In genomic region chr1:2589331-2590232, GRCh38 we compare ENCODE assay signal across 29 cellular contexts. TPM values are rescaled to one million over a fixed set of nuclear protein-coding genes. Genes with fewer than 3 reads are reported as not detected.
A peak's percentile ranks its signal among the peaks of the same experiment; 100 is the strongest.
DNase-seq lines count a peak whose midpoint lies in the region; ATAC-seq, FAIRE-seq and TF ChIP-seq lines count a peak whose summit lies in the region.
"Had no signal": no experiment of that assay in that cellular context is flagged by ENCODE, and none has a peak within 500 bp of the region (broad histone marks: within the 10 kb centered on the region; RNA-seq: fewer than 3 reads in every experiment).

No MANE protein-coding gene starts in this region.

- no peak overlapping the region for H3K23ac ChIP-seq in mesendoderm (ENCODE audit: low read length)

- TF ChIP-seq RAD21 in K562 (CRISPR knock-in tag; conservative IDR thresholded peaks at IDR 0.05 in 1 of 2, IDR thresholded peaks at IDR 0.05 in 1 of 2), result no peak

- no peaks in the 10 kb centered on the region for H3K79me1 ChIP-seq in mesendoderm (ENCODE audit: low read length)

- H3K79me2 ChIP-seq in K562 (ENCODE audit: control insufficient read depth, insufficient read depth, low read length), result peaks cover 8% of the 10 kb centered on the region; the same call in 1 of the 3 replicates
- no peaks in the 10 kb centered on the region for H3K79me2 ChIP-seq in mesendoderm (ENCODE audit: control insufficient read depth, insufficient read depth, low read length)

- no peak overlapping the region for H2AFZ ChIP-seq in K562 (ENCODE audit: low read depth, low read length)

- no peak overlapping the region for H3K4ac ChIP-seq in mesendoderm (ENCODE audit: low read depth, low read length)

- H3K4me2 ChIP-seq in K562 (ENCODE audit: insufficient read depth, low read length) (no peak overlapping the region), mesendoderm (ENCODE audit: low read length) (no peak overlapping the region)
- H3K4me2 ChIP-seq: KMS-11 had no signal

- H3K18ac ChIP-seq in mesendoderm (ENCODE audit: low read length), result no peak overlapping the region

- H2AK5ac ChIP-seq in mesendoderm (ENCODE audit: low read length), result no peak overlapping the region

- H3K4me3 Mint-ChIP-seq in natural killer cell, result peak overlapping the region; percentile 42

- TF ChIP-seq CTCF in right atrium auricular region (IDR thresholded peaks at IDR 0.05), result no peak
- no peak for TF ChIP-seq CTCF in K562 (IDR thresholded peaks at IDR 0.05 in 2 of 3, conservative IDR thresholded peaks at IDR 0.05 in 1 of 3; ENCODE audit: insufficient read depth in 2 of 3, low read depth in 1 of 3, low read length in 3 of 3)
- no peak for TF ChIP-seq CTCF in natural killer cell (IDR thresholded peaks at IDR 0.05)

- H3K9ac ChIP-seq in K562 (ENCODE audit: insufficient read depth in 1 of 2, low read depth in 2 of 2, low read length in 2 of 2), result no peak overlapping the region
- H3K9ac ChIP-seq in mesendoderm (ENCODE audit: low read length), result no peak overlapping the region
- H3K9ac ChIP-seq: KMS-11 had no signal

- H3K9me3 Mint-ChIP-seq in natural killer cell, result no peaks in the 10 kb centered on the region
- H3K9me3 Mint-ChIP-seq: stimulated activated naive CD8-positive, alpha-beta T cell treated with anti-CD3 and anti-CD28 coated beads, Interleukin-15, amount 100 ng/mL, for 72 hours had no signal

- no peak for TF ChIP-seq EP300 in K562 (IDR thresholded peaks at IDR 0.05; ENCODE audit: low read length)

- H3K27ac ChIP-seq in right atrium auricular region (no peak overlapping the region), K562 (ENCODE audit: extremely low read depth, low read depth, low read length) (no peak overlapping the region), aorta (ENCODE audit: low read depth in 1 of 2, low read length in 2 of 2) (no peak overlapping the region), mesendoderm (ENCODE audit: low read depth, low read length) (no peak overlapping the region)
- H3K27ac ChIP-seq: body of pancreas, gastroesophageal sphincter, KMS-11, prostate gland had no signal

- H2BK5ac ChIP-seq in mesendoderm (ENCODE audit: low read length), result no peak overlapping the region

- no peaks in the 10 kb centered on the region for H3K36me3 Mint-ChIP-seq in natural killer cell

- H4K20me1 ChIP-seq in K562 (replicated peaks; ENCODE audit: control insufficient read depth, insufficient read depth, low read length), result no peaks in the 10 kb centered on the region

- DNase-seq in Right ventricle myocardium superior, result peak; percentile 41
- DNase-seq in right atrium auricular region (ENCODE audit: low spot score), result no peak
- DNase-seq in K562 (ENCODE audit: extremely low read depth in 1 of 4, low spot score in 3 of 4), result no peak
- DNase-seq in natural killer cell, result no peak
- DNase-seq in aorta, result peak; percentile 43 to 71
- DNase-seq in mesendoderm, result no peak
- DNase-seq in DMS 273 treated with DMSO at 0.1 percent for 48 hours (lab: John Stamatoyannopoulos, UW), result no peak
- DNase-seq: activated CD8-positive, alpha-beta T cell treated with anti-CD3 and anti-CD28 coated beads, Interleukin-2, amount 10 ng/mL, durations not matched to agents 7 days and 5 days; activated gamma-delta T cell; NCI-H1417 treated with DMSO at 0.1 percent for 48 hours; NCI-H2081; NCI-H2227 treated with DMSO at 0.1 percent for 48 hours; stimulated activated naive CD8-positive, alpha-beta T cell treated with anti-CD3 and anti-CD28 coated beads, Interleukin-15, amount 100 ng/mL, for 72 hours had no signal

- H2BK120ac ChIP-seq in mesendoderm (ENCODE audit: low read depth, low read length), result no peak overlapping the region

- intact Hi-C loops in Right ventricle myocardium superior (cut with DNase I), result no loop called here
- intact Hi-C loops in K562 (cut with micrococcal nuclease), result loop anchor here (5.0 kb wide), 1 partner anchor 42 kb away; no protein-coding TSS in a partner anchor
- intact Hi-C loops in natural killer cell (cut with micrococcal nuclease), result loop anchor here (5.0 kb wide), 1 partner anchor 62 kb away; the partner anchor contains the start of gene PANK4
- intact Hi-C loops in aorta (cut with DNase I), result loop anchor here (5.0 to 10.0 kb wide), 2 partner anchors 65 to 397 kb away; partner anchors contain the start of genes FAAP20 (in 1 of the 2) and PANK4 (in 1 of the 2)

- H3K4me1 ChIP-seq in right atrium auricular region, result peaks cover 0 to 41% of the 10 kb centered on the region in 2 donors
- H3K4me1 ChIP-seq in K562 (replicated peaks in 1 of 2; ENCODE audit: control insufficient read depth in 2 of 2, insufficient read depth in 2 of 2, low read length in 2 of 2), result peaks cover 13 to 69% of the 10 kb centered on the region in 2 experiments
- no peaks in the 10 kb centered on the region for H3K4me1 ChIP-seq in aorta (ENCODE audit: control insufficient read depth in 1 of 2, insufficient read depth in 2 of 2, low read length in 2 of 2)
- no peaks in the 10 kb centered on the region for H3K4me1 ChIP-seq in mesendoderm (ENCODE audit: control insufficient read depth, low read depth, low read length)

- H3K9me3 ChIP-seq in right atrium auricular region (no peaks in the 10 kb centered on the region), K562 (replicated peaks; ENCODE audit: control insufficient read depth, insufficient read depth, low read depth, low read length) (no peaks in the 10 kb centered on the region), aorta (ENCODE audit: control insufficient read depth, low read length) (no peaks in the 10 kb centered on the region)
- H3K9me3 ChIP-seq: body of pancreas, gastroesophageal sphincter, HAP-1, prostate gland had no signal

- no peak for ATAC-seq in Right ventricle myocardium superior (ENCODE audit: poor library complexity)
- no peak for ATAC-seq in K562
- ATAC-seq in natural killer cell, result no peak
- ATAC-seq in aorta (ENCODE audit: low FRiP score), result no peak
- no peak for ATAC-seq in HG03571 (IDR thresholded peaks at IDR 0.05; ENCODE audit: unreplicated experiment)
- ATAC-seq: activated CD4-positive, CD25-positive, alpha-beta regulatory T cell treated with anti-CD3 and anti-CD28 coated beads, Interleukin-2, amount 50 U/mL, for 24 hours; activated CD8-positive, alpha-beta T cell treated with anti-CD3 and anti-CD28 coated beads, Interleukin-2, amount 10 ng/mL, durations not matched to agents 7 days and 5 days; body of pancreas; gastroesophageal sphincter; stimulated activated naive CD8-positive, alpha-beta T cell treated with anti-CD3 and anti-CD28 coated beads, Interleukin-15, amount 100 ng/mL, for 72 hours had no signal

- CTCF ChIA-PET in K562 (lab: Yijun Ruan, JAX; ENCODE audit: low intra/inter-chr PET ratio), result no interaction called here

- WGBS in K562 (ENCODE audit: insufficient coverage, low coverage, missing lambda C conversion rate), result 72% methylated on average over 25 of the region's 26 CpGs
- 95% methylated on average over 26 of the region's 26 CpGs for WGBS in aorta, 2 donors
- WGBS in mesendoderm (ENCODE audit: extremely low coverage, insufficient coverage, low lambda C conversion rate), result no CpG with 5 or more reads among the region's 26 CpGs

- TSS peak; percentile 15 for BruUV-seq in K562 (replicated peaks; lab: Mats Ljungman, UMichigan)

- H3K36me3 ChIP-seq in right atrium auricular region (no peaks in the 10 kb centered on the region), K562 (ENCODE audit: control insufficient read depth, insufficient read depth, low read length) (0 out of 3 replicates have a peak, but pooled peaks cover 4% of the 10 kb centered on the region), aorta (ENCODE audit: control insufficient read depth in 1 of 2, insufficient read depth in 2 of 2, low read length in 1 of 2) (no peaks in the 10 kb centered on the region), mesendoderm (ENCODE audit: control insufficient read depth, insufficient read depth, low read length) (no peaks in the 10 kb centered on the region)
- H3K36me3 ChIP-seq: HAP-1, prostate gland had no signal

- no peak overlapping the region for H3K27ac Mint-ChIP-seq in natural killer cell
- H3K27ac Mint-ChIP-seq: activated CD8-positive, alpha-beta T cell treated with anti-CD3 and anti-CD28 coated beads, Interleukin-2, amount 10 ng/mL, durations not matched to agents 7 days and 5 days had no signal

- H3K9me1 ChIP-seq in K562 (ENCODE audit: control insufficient read depth, insufficient read depth, low read length), result no peaks in the 10 kb centered on the region

- peaks cover 6 to 25% of the 10 kb centered on the region in 2 donors for H3K4me1 Mint-ChIP-seq in natural killer cell

- H3K27me3 ChIP-seq in right atrium auricular region (no peaks in the 10 kb centered on the region), K562 (ENCODE audit: control insufficient read depth in 2 of 2, insufficient read depth in 2 of 2, low read length in 2 of 2) (peaks cover 0 to 17% of the 10 kb centered on the region in 2 experiments; a peak in 3 of 5 replicates), aorta (ENCODE audit: control insufficient read depth in 1 of 2, insufficient read depth in 2 of 2, low read length in 1 of 2) (no peaks in the 10 kb centered on the region), mesendoderm (ENCODE audit: insufficient read depth, low read length, poor library complexity) (no peaks in the 10 kb centered on the region)
- H3K27me3 ChIP-seq: body of pancreas had no signal

- in situ Hi-C loops in K562 (cut with MboI), result no loop called here

- FAIRE-seq in K562 (lab: Jason Lieb, UNC), result no peak
- FAIRE-seq: endothelial cell of umbilical vein, RCC 7860, TTC549 had no signal

- H4K8ac ChIP-seq in mesendoderm (ENCODE audit: low read depth, low read length), result no peak overlapping the region

- no peak overlapping the region for H2BK15ac ChIP-seq in mesendoderm (replicated peaks; ENCODE audit: low read depth)

- no peak overlapping the region for H3K4me3 ChIP-seq in right atrium auricular region
- H3K4me3 ChIP-seq in K562, result no peak overlapping the region
- H3K4me3 ChIP-seq in aorta (ENCODE audit: low read length in 2 of 2), result no peak overlapping the region
- no peak overlapping the region for H3K4me3 ChIP-seq in mesendoderm (ENCODE audit: low read length)
- H3K4me3 ChIP-seq: body of pancreas, gastroesophageal sphincter, HAP-1, prostate gland had no signal

- no peak for TF ChIP-seq POLR2A in K562 (conservative IDR thresholded peaks at IDR 0.05)

- H3K27me3 Mint-ChIP-seq in natural killer cell (ENCODE audit: low read depth in 2 of 2), result no peaks in the 10 kb centered on the region
- H3K27me3 Mint-ChIP-seq: stimulated activated naive CD8-positive, alpha-beta T cell treated with anti-CD3 and anti-CD28 coated beads, Interleukin-15, amount 100 ng/mL, for 72 hours had no signal

- no peak overlapping the region for H4K5ac ChIP-seq in mesendoderm (ENCODE audit: low read length)

- H3K56ac ChIP-seq in mesendoderm (ENCODE audit: low read length), result no peak overlapping the region

- POLR2A ChIA-PET in K562 (lab: Yijun Ruan, JAX), result no interaction called here

RNA-seq across cellular contexts. Expression of gene PRXL2B, which starts 3.0 kb away (rescaled TPM):
- total RNA-seq in Right ventricle myocardium superior (9.8 TPM), right atrium auricular region (1 to 10 TPM; 6.4 to 6.8 TPM), K562 (2014; rRNA removed) (14.0 and 16.4 TPM in 2 replicates), K562 (2014; rRNA removed; fragmentation: Illumina TruSeq; extraction: Trizol) (3.3 and 4.1 TPM in 2 replicates), K562 (2015; rRNA removed; fragmentation: Illumina TruSeq; extraction: Trizol) (11.8 TPM in 2 replicates), K562 (2021) (25.3 and 28.1 TPM in 2 replicates), natural killer cell (10 to 100 TPM; 11.3 to 15.1 (median 11.6) TPM), aorta (10 to 100 TPM in 1 of 2 donors, 1 to 10 TPM in 1; 7.1 to 15.1 TPM)
- 4.0 and 14.5 TPM in 2 replicates for total RNA-seq in K562 (2011; cell fraction: chromatin; rRNA removed; ENCODE audit: low replicate concordance)
- total RNA-seq in K562 (2011; cell fraction: nucleolus; rRNA removed), result 13.0 and 14.3 TPM in 2 replicates
- 5.5 and 8.1 TPM in 2 replicates for total RNA-seq in K562 (2011; cell fraction: nucleoplasm; rRNA removed)
- polyA plus RNA-seq in K562 (2011; rRNA removed) (6.7 and 7.0 TPM in 2 replicates), K562 (2014; fragmentation: Illumina TruSeq; extraction: Trizol) (15.2 and 16.6 TPM in 2 replicates), K562 (2014; fragmentation: Nextera tagmentation; extraction: Ambion mirVana) (1 to 10 TPM in 1 of 2 experiments, under 1 TPM in 1; 0.99 to 1.7 TPM), K562 (2014; rRNA removed) (17.6 and 20.7 TPM in 2 replicates), aorta (1 to 10 TPM; 6.4 to 7.8 TPM)
- 9.9 and 25.7 TPM in 2 replicates for polyA plus RNA-seq in K562 (2011; cell fraction: cytosol; rRNA removed)
- polyA plus RNA-seq in K562 (2011; cell fraction: nucleus; rRNA removed), result 20.2 and 28.6 TPM in 2 replicates
- 11.9 and 22.1 TPM in 2 replicates for polyA plus RNA-seq in K562 (2012)
- 1.8 and 4.0 TPM in 2 replicates for polyA minus RNA-seq in K562 (2011; rRNA and poly(A)+ RNA removed)
- polyA minus RNA-seq in K562 (2011; cell fraction: cytosol; rRNA and poly(A)+ RNA removed), result 3.9 and 7.0 TPM in 2 replicates
- polyA minus RNA-seq in K562 (2011; cell fraction: nucleus; rRNA and poly(A)+ RNA removed), result 5.4 and 6.8 TPM in 2 replicates
- polyA plus RNA-seq in mesendoderm (2013, experiment 1 of 2), result 22.0 TPM
- 22.9 TPM for polyA plus RNA-seq in mesendoderm (2013, experiment 2 of 2)

RNA-seq across cellular contexts. Expression of gene TNFRSF14, which starts 33.4 kb away (rescaled TPM):
- total RNA-seq in Right ventricle myocardium superior (16.0 TPM), right atrium auricular region (10 to 100 TPM in 1 of 2 donors, 1 to 10 TPM in 1; 9.2 to 14.5 TPM), K562 (2014; rRNA removed) (0.68 and 0.73 TPM in 2 replicates), K562 (2014; rRNA removed; fragmentation: Illumina TruSeq; extraction: Trizol) (0.11 and 0.16 TPM in 2 replicates), K562 (2015; rRNA removed; fragmentation: Illumina TruSeq; extraction: Trizol) (1.1 and 1.3 TPM in 2 replicates), K562 (2021) (1.8 and 2.1 TPM in 2 replicates), natural killer cell (100 to 1,000 TPM; 228 to 266 (median 262) TPM), aorta (10 to 100 TPM; 33.9 to 89.1 TPM)
- total RNA-seq in K562 (2011; cell fraction: chromatin; rRNA removed; ENCODE audit: low replicate concordance), result 2.5 and 7.5 TPM in 2 replicates
- 4.8 and 5.5 TPM in 2 replicates for total RNA-seq in K562 (2011; cell fraction: nucleolus; rRNA removed)
- 3.3 and 3.4 TPM in 2 replicates for total RNA-seq in K562 (2011; cell fraction: nucleoplasm; rRNA removed)
- polyA plus RNA-seq in K562 (2011; rRNA removed) (0.68 and 1.3 TPM in 2 replicates), K562 (2014; fragmentation: Illumina TruSeq; extraction: Trizol) (0.58 and 0.89 TPM in 2 replicates), K562 (2014; fragmentation: Nextera tagmentation; extraction: Ambion mirVana) (not detected), K562 (2014; rRNA removed) (1.6 and 2.3 TPM in 2 replicates), aorta (100 to 1,000 TPM in 1 of 2 donors, 10 to 100 TPM in 1; 55.7 to 137 TPM)
- polyA plus RNA-seq in K562 (2011; cell fraction: cytosol; rRNA removed), result 0.97 and 1.0 TPM in 2 replicates
- polyA plus RNA-seq in K562 (2011; cell fraction: nucleus; rRNA removed), result 11.2 and 14.0 TPM in 2 replicates
- polyA plus RNA-seq in K562 (2012), result 3.3 and 11.5 TPM in 2 replicates
- 0.15 and 0.18 TPM in 2 replicates for polyA minus RNA-seq in K562 (2011; rRNA and poly(A)+ RNA removed)
- not detected in 2 replicates for polyA minus RNA-seq in K562 (2011; cell fraction: cytosol; rRNA and poly(A)+ RNA removed)
- polyA minus RNA-seq in K562 (2011; cell fraction: nucleus; rRNA and poly(A)+ RNA removed), result 1.6 and 2.0 TPM in 2 replicates
- polyA plus RNA-seq in mesendoderm (2013, experiment 1 of 2), result 0.08 TPM
- polyA plus RNA-seq in mesendoderm (2013, experiment 2 of 2), result 0.04 TPM

RNA-seq across cellular contexts. Expression of gene MMEL1, which starts 43.2 kb away (rescaled TPM):
- total RNA-seq in Right ventricle myocardium superior (0.48 TPM), right atrium auricular region (not detected), K562 (2014; rRNA removed) (not detected in 2 replicates), K562 (2014; rRNA removed; fragmentation: Illumina TruSeq; extraction: Trizol) (not detected in 2 replicates), K562 (2015; rRNA removed; fragmentation: Illumina TruSeq; extraction: Trizol) (not detected in 2 replicates), K562 (2021) (not detected in 2 replicates), natural killer cell (1 to 10 TPM in 2 of 3 donors, not detected in 1; 1.3 to 2.0 TPM), aorta (1 to 10 TPM in 1 of 2 donors, under 1 TPM in 1; 0.94 to 2.4 TPM)
- not detected in 2 replicates for total RNA-seq in K562 (2011; cell fraction: chromatin; rRNA removed; ENCODE audit: low replicate concordance)
- not detected in 2 replicates for total RNA-seq in K562 (2011; cell fraction: nucleolus; rRNA removed)
- not detected in 2 replicates for total RNA-seq in K562 (2011; cell fraction: nucleoplasm; rRNA removed)
- polyA plus RNA-seq in K562 (2011; rRNA removed) (not detected in 2 replicates), K562 (2014; fragmentation: Illumina TruSeq; extraction: Trizol) (not detected in 2 replicates), K562 (2014; fragmentation: Nextera tagmentation; extraction: Ambion mirVana) (not detected), K562 (2014; rRNA removed) (not detected in 2 replicates), aorta (1 to 10 TPM in 1 of 2 donors, under 1 TPM in 1; 0.63 to 1.8 TPM)
- polyA plus RNA-seq in K562 (2011; cell fraction: cytosol; rRNA removed), result not detected in 2 replicates
- polyA plus RNA-seq in K562 (2011; cell fraction: nucleus; rRNA removed), result 0.11 and 0.18 TPM in 2 replicates
- polyA plus RNA-seq in K562 (2012), result 0.11 TPM in 1 of 2 replicates, not detected in the other
- not detected in 2 replicates for polyA minus RNA-seq in K562 (2011; rRNA and poly(A)+ RNA removed)
- polyA minus RNA-seq in K562 (2011; cell fraction: cytosol; rRNA and poly(A)+ RNA removed), result not detected in 2 replicates
- not detected in 2 replicates for polyA minus RNA-seq in K562 (2011; cell fraction: nucleus; rRNA and poly(A)+ RNA removed)
- polyA plus RNA-seq in mesendoderm (2013, experiment 1 of 2), result 0.14 TPM
- 0.18 TPM for polyA plus RNA-seq in mesendoderm (2013, experiment 2 of 2)
- total RNA-seq: body of pancreas, Daoy, SK-MEL-5 had no signal

RNA-seq across cellular contexts. Expression of gene HES5, which starts 59.5 kb away (rescaled TPM):
- total RNA-seq in Right ventricle myocardium superior (1.6 TPM), right atrium auricular region (not detected), K562 (2014; rRNA removed) (not detected in 2 replicates), K562 (2014; rRNA removed; fragmentation: Illumina TruSeq; extraction: Trizol) (not detected in 2 replicates), K562 (2015; rRNA removed; fragmentation: Illumina TruSeq; extraction: Trizol) (not detected in 2 replicates), K562 (2021) (not detected in 2 replicates), natural killer cell (not detected), aorta (1 to 10 TPM in 1 of 2 donors, under 1 TPM in 1; 0.36 to 2.1 TPM)
- not detected in 2 replicates for total RNA-seq in K562 (2011; cell fraction: chromatin; rRNA removed; ENCODE audit: low replicate concordance)
- total RNA-seq in K562 (2011; cell fraction: nucleolus; rRNA removed), result not detected in 2 replicates
- total RNA-seq in K562 (2011; cell fraction: nucleoplasm; rRNA removed), result not detected in 2 replicates
- polyA plus RNA-seq in K562 (2011; rRNA removed) (not detected in 2 replicates), K562 (2014; fragmentation: Illumina TruSeq; extraction: Trizol) (not detected in 2 replicates), K562 (2014; fragmentation: Nextera tagmentation; extraction: Ambion mirVana) (not detected), K562 (2014; rRNA removed) (not detected in 2 replicates), aorta (not detected)
- polyA plus RNA-seq in K562 (2011; cell fraction: cytosol; rRNA removed), result 0.04 TPM in 1 of 2 replicates, not detected in the other
- polyA plus RNA-seq in K562 (2011; cell fraction: nucleus; rRNA removed), result not detected in 2 replicates
- polyA plus RNA-seq in K562 (2012), result not detected in 2 replicates
- not detected in 2 replicates for polyA minus RNA-seq in K562 (2011; rRNA and poly(A)+ RNA removed)
- polyA minus RNA-seq in K562 (2011; cell fraction: cytosol; rRNA and poly(A)+ RNA removed), result not detected in 2 replicates
- polyA minus RNA-seq in K562 (2011; cell fraction: nucleus; rRNA and poly(A)+ RNA removed), result not detected in 2 replicates
- polyA plus RNA-seq in mesendoderm (2013, experiment 1 of 2), result not detected
- polyA plus RNA-seq in mesendoderm (2013, experiment 2 of 2), result not detected
- total RNA-seq: activated CD8-positive, alpha-beta T cell treated with anti-CD3 and anti-CD28 coated beads, Interleukin-2, amount 10 ng/mL, durations not matched to agents 7 days and 5 days; body of pancreas; Daoy; endothelial cell of umbilical vein; fibroblast of lung; gastroesophageal sphincter; SK-MEL-5; T-helper 1 cell treated with Interleukin-12 subunit alpha and Interleukin-12 subunit beta and Interleukin-4 antibody, amounts not matched to agents 30 ng/mL and 1 ng/mL, for 36 hours had no signal
- polyA plus RNA-seq: BJ, fibroblast of lung, liver had no signal

Comparison
In these comparisons a context has a peak if more than half of its experiments do, and no peak if none do; other contexts are left out.
1. DNase-seq: peak in Right ventricle myocardium superior (single experiment) and aorta (2 of 2); none in right atrium auricular region (single experiment), K562 (0 of 4), natural killer cell (single experiment), mesendoderm (single experiment) and DMS 273 treated with DMSO at 0.1 percent for 48 hours (single experiment).